ENCODE assay signal across 13 cellular contexts in the genomic region with DNA sequence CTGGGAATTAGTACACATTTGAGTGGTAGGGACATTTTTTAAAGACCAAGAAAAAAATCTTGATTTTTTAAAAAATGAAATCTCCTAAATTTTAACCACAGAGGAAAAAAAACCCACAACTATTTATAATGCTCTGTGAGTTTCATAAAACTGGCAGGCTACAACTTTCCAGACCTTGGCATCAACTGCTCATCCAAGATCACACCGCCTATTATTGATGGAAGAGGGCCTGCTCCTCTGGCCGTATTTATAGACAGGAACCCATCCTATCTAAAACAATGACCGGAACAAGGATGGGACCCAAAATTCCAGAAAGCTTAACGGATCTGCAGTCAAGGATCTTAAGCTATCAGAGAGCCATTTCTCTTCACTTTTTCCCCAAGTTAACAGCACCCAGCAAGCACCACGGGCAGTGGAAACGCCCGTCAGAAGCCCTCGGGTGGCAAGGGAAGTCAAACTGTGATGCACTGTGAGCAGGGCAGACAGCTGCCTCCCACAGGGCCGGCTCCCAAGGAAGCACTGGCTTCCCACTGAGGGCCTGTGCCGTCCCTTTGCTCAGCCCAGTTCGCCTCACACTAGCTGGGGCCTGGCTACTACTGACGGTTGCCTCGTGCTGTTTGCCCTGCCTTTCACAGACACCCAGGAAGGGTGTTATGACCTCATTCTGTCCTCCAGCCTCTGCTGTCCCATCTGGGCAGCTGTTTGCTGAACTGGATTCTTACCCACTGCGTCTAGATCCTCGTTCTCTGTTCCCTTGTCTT.
DNase-seq lines count a peak whose midpoint lies in the region; ATAC-seq and TF ChIP-seq lines count a peak whose summit lies in the region.
"Had no signal": no experiment of that assay in that cellular context is flagged by ENCODE, and none has a peak within 500 bp of the region (broad histone marks: within the 10 kb centered on the region; RNA-seq: fewer than 3 reads in every experiment).

No MANE protein-coding gene starts in this region.

- peak overlapping the region; percentile 3; the same call in 1 of the 2 replicates for H3K23ac ChIP-seq in IMR-90 (ENCODE audit: low read depth, low read length)

- peak overlapping the region; percentile 10; the same call in 1 of the 2 replicates for H3K4ac ChIP-seq in IMR-90 (ENCODE audit: low read depth, low read length)

- H3K79me1 ChIP-seq in IMR-90 (ENCODE audit: low read depth in 1 of 2, low read length in 2 of 2) = peaks cover 8 to 24% of the 10 kb centered on the region in 2 experiments

- no peak for DNase-seq in IMR-90
- no peak for DNase-seq in esophagus squamous epithelium (lab: John Stamatoyannopoulos, UW)
- peak; percentile 73 for DNase-seq in superior temporal gyrus (ENCODE audit: extremely low spot score)
- no peak for DNase-seq in NCI-H345 (lab: John Stamatoyannopoulos, UW)
- DNase-seq in NCI-H1930 (lab: John Stamatoyannopoulos, UW) = no peak
- DNase-seq: activated CD4-positive, alpha-beta T cell treated with anti-CD3 and anti-CD28 coated beads, Interleukin-2, amount 10 ng/mL, durations not matched to agents 7 days and 5 days; immature natural killer cell; KBM-7; NCI-H2171 treated with DMSO at 0.1 percent for 48 hours had no signal

- H2AK5ac ChIP-seq in IMR-90 (ENCODE audit: low read depth, low read length) = no peak overlapping the region

- no peak overlapping the region for H2BK5ac ChIP-seq in IMR-90 (ENCODE audit: low read depth, low read length, poor library complexity, severe bottlenecking)

- no peak overlapping the region for H3K4me3 ChIP-seq in IMR-90 (ENCODE audit: insufficient read depth, low read depth, low read length)
- no peak overlapping the region for H3K4me3 ChIP-seq in esophagus squamous epithelium
- H3K4me3 ChIP-seq in muscle layer of duodenum (ENCODE audit: low read depth in 1 of 2, low read length in 2 of 2) = no peak overlapping the region
- H3K4me3 ChIP-seq: SJCRH30 had no signal

- TF ChIP-seq CTCF in IMR-90 (conservative IDR thresholded peaks at IDR 0.05; ENCODE audit: low read depth, low read length) (no peak), esophagus squamous epithelium (IDR thresholded peaks at IDR 0.05) (no peak)

- BruUV-seq in IMR-90 (replicated peaks; lab: Mats Ljungman, UMichigan) = no TSS peak

- in situ Hi-C loops in IMR-90 (cut with MboI; ENCODE audit: low sequenced_read_pairs) = no loop called here

- no peak overlapping the region; the same call in 1 of the 2 replicates for H2BK20ac ChIP-seq in IMR-90 (ENCODE audit: low read depth, low read length)

- H3K9ac ChIP-seq in IMR-90 (ENCODE audit: low read depth, low read length) = no peak overlapping the region

- H3K9me3 ChIP-seq in IMR-90 (ENCODE audit: control insufficient read depth, insufficient read depth, low read length) (no peaks in the 10 kb centered on the region), esophagus squamous epithelium (no peaks in the 10 kb centered on the region), muscle layer of duodenum (ENCODE audit: control insufficient read depth in 1 of 2, low read length in 2 of 2) (no peaks in the 10 kb centered on the region)

- H3K36me3 ChIP-seq in IMR-90 (ENCODE audit: control insufficient read depth, insufficient read depth, low read length) = peaks cover 4% of the 10 kb centered on the region
- H3K36me3 ChIP-seq in esophagus squamous epithelium = peaks cover 0 to 8% (median 0%) of the 10 kb centered on the region in 3 donors
- H3K36me3 ChIP-seq in muscle layer of duodenum (ENCODE audit: control insufficient read depth in 1 of 2, insufficient read depth in 2 of 2, low read length in 2 of 2) = peaks cover 0 to 7% of the 10 kb centered on the region in 2 donors

- peaks cover 15% of the 10 kb centered on the region for H3K9me1 ChIP-seq in IMR-90 (ENCODE audit: insufficient read depth, low read length)

- no peak for TF ChIP-seq RAD21 in IMR-90 (IDR thresholded peaks at IDR 0.05; ENCODE audit: low read length)

- H2AK9ac ChIP-seq in IMR-90 (replicated peaks; ENCODE audit: low read depth, low read length, poor library complexity) = no peak overlapping the region

- H3K4me1 ChIP-seq in IMR-90 (ENCODE audit: control insufficient read depth, insufficient read depth, low read length) = peaks cover 18% of the 10 kb centered on the region
- H3K4me1 ChIP-seq in esophagus squamous epithelium = peaks cover 0 to 12% (median 4%) of the 10 kb centered on the region in 3 donors
- no peaks in the 10 kb centered on the region for H3K4me1 ChIP-seq in muscle layer of duodenum (ENCODE audit: control insufficient read depth in 1 of 2, insufficient read depth in 2 of 2, low read length in 2 of 2)
- H3K4me1 ChIP-seq: SJCRH30 had no signal

- H3K56ac ChIP-seq in IMR-90 (ENCODE audit: extremely low read depth, insufficient read depth, low read length) = no peak overlapping the region

- 93% methylated on average over 8 of the region's 15 CpGs; no CpG with 5 or more reads in 1 of the 2 experiments for WGBS in IMR-90 (ENCODE audit: extremely low coverage in 2 of 2, insufficient read length in 1 of 2), 2 experiments
- WGBS in esophagus squamous epithelium, 2 donors = 85 to 88% methylated on average over 10 to 15 of the region's 15 CpGs

- H2AFZ ChIP-seq in IMR-90 (replicated peaks; ENCODE audit: low read length, poor library complexity) = peak overlapping the region; percentile 17

- H4K8ac ChIP-seq in IMR-90 (ENCODE audit: low read depth in 2 of 2, low read length in 2 of 2) = no peak overlapping the region

- no peak overlapping the region for H3K18ac ChIP-seq in IMR-90 (ENCODE audit: low read depth, low read length)

- no peak overlapping the region for H4K5ac ChIP-seq in IMR-90 (ENCODE audit: low read depth, low read length)

- no peak for TF ChIP-seq POLR2A in IMR-90 (IDR thresholded peaks at IDR 0.05; ENCODE audit: low read depth, low read length)
- no peak for TF ChIP-seq POLR2A in esophagus squamous epithelium (IDR thresholded peaks at IDR 0.05)

- H4K91ac ChIP-seq in IMR-90 (ENCODE audit: insufficient read depth, low read depth, low read length) = no peak overlapping the region

- dilution Hi-C loops in IMR-90 (cut with HindIII; ENCODE audit: low sequenced_read_pairs, unreplicated experiment) = no loop called here

- intact Hi-C loops in IMR-90 (cut with micrococcal nuclease) = loop anchor here (5.0 kb wide), 1 partner anchor 40 kb away; no protein-coding TSS in a partner anchor
- intact Hi-C loops in esophagus squamous epithelium (cut with DNase I) = no loop called here

- H3K27ac ChIP-seq in IMR-90 (ENCODE audit: insufficient read depth, low read length) = no peak overlapping the region
- peak overlapping the region; percentile 17 to 77 (median 54) for H3K27ac ChIP-seq in esophagus squamous epithelium
- peak overlapping the region; percentile 39 for H3K27ac ChIP-seq in muscle layer of duodenum (ENCODE audit: low read length)
- H3K27ac ChIP-seq: SJCRH30 had no signal

- H4K20me1 ChIP-seq in IMR-90 (ENCODE audit: insufficient read depth, low read length) = no peaks in the 10 kb centered on the region

- no peak overlapping the region for H2BK15ac ChIP-seq in IMR-90 (ENCODE audit: low read depth, low read length)

- CTCF ChIA-PET in IMR-90 (lab: Yijun Ruan, JAX) = no interaction called here

- H3K14ac ChIP-seq in IMR-90 (replicated peaks; ENCODE audit: low read depth, low read length) = no peak overlapping the region

- no peak overlapping the region for H2BK120ac ChIP-seq in IMR-90 (ENCODE audit: low read depth, low read length)

- no peak; the same call in 1 of the 2 replicates for ATAC-seq in IMR-90 (ENCODE audit: low read depth)
- ATAC-seq in HG03565 (IDR thresholded peaks at IDR 0.05; ENCODE audit: unreplicated experiment) = no peak
- no peak for ATAC-seq in HG03025 (IDR thresholded peaks at IDR 0.05; ENCODE audit: low FRiP score, unreplicated experiment)

- POLR2A ChIA-PET in IMR-90 (lab: Charles Lee; ENCODE audit: unreplicated experiment) = no interaction called here

- H3K27me3 ChIP-seq in IMR-90 (ENCODE audit: control insufficient read depth, insufficient read depth, low read length) = no peaks in the 10 kb centered on the region
- H3K27me3 ChIP-seq in esophagus squamous epithelium = no peaks in the 10 kb centered on the region
- H3K27me3 ChIP-seq in muscle layer of duodenum (ENCODE audit: low read depth, low read length) = no peaks in the 10 kb centered on the region
- H3K27me3 ChIP-seq: SJCRH30 had no signal

- no peak overlapping the region for H3K4me2 ChIP-seq in IMR-90 (ENCODE audit: low read depth, low read length)

TF ChIP-seq in IMR-90, 13 proteins besides CTCF, POLR2A, EP300 and RAD21:
- no peak for TF ChIP-seq FOS (IDR thresholded peaks at IDR 0.05; ENCODE audit: low read depth, low read length)
- TF ChIP-seq, protein P1, sequence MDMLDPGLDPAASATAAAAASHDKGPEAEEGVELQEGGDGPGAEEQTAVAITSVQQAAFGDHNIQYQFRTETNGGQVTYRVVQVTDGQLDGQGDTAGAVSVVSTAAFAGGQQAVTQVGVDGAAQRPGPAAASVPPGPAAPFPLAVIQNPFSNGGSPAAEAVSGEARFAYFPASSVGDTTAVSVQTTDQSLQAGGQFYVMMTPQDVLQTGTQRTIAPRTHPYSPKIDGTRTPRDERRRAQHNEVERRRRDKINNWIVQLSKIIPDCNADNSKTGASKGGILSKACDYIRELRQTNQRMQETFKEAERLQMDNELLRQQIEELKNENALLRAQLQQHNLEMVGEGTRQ (IDR thresholded peaks at IDR 0.05; ENCODE audit: low read depth, low read length) = no peak
- TF ChIP-seq MAZ (IDR thresholded peaks at IDR 0.05; ENCODE audit: borderline replicate concordance, low read depth, low read length) = no peak
